In the genomic region with DNA sequence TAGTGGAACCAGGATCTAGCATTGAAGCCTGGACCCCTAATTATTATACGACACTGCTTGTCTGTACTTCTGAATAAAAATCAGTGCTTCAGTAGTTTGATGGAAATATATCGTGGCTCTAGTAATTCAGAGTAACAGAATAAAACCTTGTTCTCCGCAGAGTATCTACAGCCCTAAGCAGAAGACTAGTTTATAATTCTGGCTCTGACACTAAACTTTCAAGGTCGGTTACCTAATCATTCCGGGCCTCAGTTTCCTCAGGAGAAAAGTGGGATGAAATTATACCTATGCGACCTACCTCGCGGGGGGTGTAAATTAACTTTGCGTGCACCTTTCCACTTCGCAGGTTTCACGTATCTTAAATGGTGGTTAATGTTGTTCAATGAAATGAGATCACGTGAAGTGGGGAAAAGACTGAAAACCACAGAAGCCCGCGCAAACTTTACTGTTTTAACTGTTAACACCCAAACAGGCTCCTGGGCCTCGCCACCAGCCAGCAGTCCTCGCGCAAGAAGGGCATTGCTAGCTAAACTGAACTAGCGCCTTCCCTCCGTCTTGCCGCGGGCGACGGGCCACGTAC, we compare ENCODE assay signal across 8 cellular contexts.
DNase-seq lines count a peak whose midpoint lies in the region; ATAC-seq lines count a peak whose summit lies in the region.

No MANE protein-coding gene starts in this region.

- no peaks in the 10 kb centered on the region for H3K9me3 Mint-ChIP-seq in T-helper 2 cell treated with Interferon-gamma antibody and Interleukin-4, amounts not matched to agents 5 μg/mL and 100 μg/mL, for 36 hours
- no peaks in the 10 kb centered on the region for H3K9me3 Mint-ChIP-seq in stimulated activated effector memory CD8-positive, alpha-beta T cell treated with anti-CD3 and anti-CD28 coated beads, Interleukin-12 subunit alpha, Interleukin-12 subunit beta, amount 100 ng/mL, for 72 hours

- DNase-seq in NCI-H526 treated with DMSO at 0.1 percent for 48 hours (lab: John Stamatoyannopoulos, UW) (peak; percentile 65), NCI-H526 (lab: John Stamatoyannopoulos, UW) (no peak), germinal center (ENCODE audit: low spot score) (peak; percentile 3), UCSD-AML1 (lab: John Stamatoyannopoulos, UW; ENCODE audit: unreplicated experiment) (no peak), cortex of kidney (lab: John Stamatoyannopoulos, UW) (no peak)
- no peak for DNase-seq in T-helper 2 cell treated with Interferon-gamma antibody and Interleukin-4, amounts not matched to agents 5 μg/mL and 100 μg/mL, for 36 hours (ENCODE audit: low spot score)
- no peak for DNase-seq in stimulated activated effector memory CD8-positive, alpha-beta T cell treated with anti-CD3 and anti-CD28 coated beads, Interleukin-12 subunit alpha, Interleukin-12 subunit beta, amount 100 ng/mL, for 72 hours (ENCODE audit: low spot score in 2 of 2)

- peak overlapping the region; percentile 100 for H3K27ac Mint-ChIP-seq in T-helper 2 cell treated with Interferon-gamma antibody and Interleukin-4, amounts not matched to agents 5 μg/mL and 100 μg/mL, for 36 hours
- H3K27ac Mint-ChIP-seq in stimulated activated effector memory CD8-positive, alpha-beta T cell treated with anti-CD3 and anti-CD28 coated beads, Interleukin-12 subunit alpha, Interleukin-12 subunit beta, amount 100 ng/mL, for 72 hours: peak overlapping the region; percentile 100

- peaks cover 3% of the 10 kb centered on the region for H3K27me3 Mint-ChIP-seq in T-helper 2 cell treated with Interferon-gamma antibody and Interleukin-4, amounts not matched to agents 5 μg/mL and 100 μg/mL, for 36 hours (ENCODE audit: low read depth)

- H3K4me1 Mint-ChIP-seq in T-helper 2 cell treated with Interferon-gamma antibody and Interleukin-4, amounts not matched to agents 5 μg/mL and 100 μg/mL, for 36 hours (ENCODE audit: low read depth): peaks cover 32% of the 10 kb centered on the region
- H3K4me1 Mint-ChIP-seq in stimulated activated effector memory CD8-positive, alpha-beta T cell treated with anti-CD3 and anti-CD28 coated beads, Interleukin-12 subunit alpha, Interleukin-12 subunit beta, amount 100 ng/mL, for 72 hours: peaks cover 28% of the 10 kb centered on the region

- no peak for ATAC-seq in stimulated activated effector memory CD8-positive, alpha-beta T cell treated with anti-CD3 and anti-CD28 coated beads, Interleukin-12 subunit alpha, Interleukin-12 subunit beta, amount 100 ng/mL, for 72 hours
- no peak for ATAC-seq in HG03469 (IDR thresholded peaks at IDR 0.05; ENCODE audit: unreplicated experiment)

- peak overlapping the region; percentile 98 for H3K4me3 Mint-ChIP-seq in T-helper 2 cell treated with Interferon-gamma antibody and Interleukin-4, amounts not matched to agents 5 μg/mL and 100 μg/mL, for 36 hours
- peak overlapping the region; percentile 95 for H3K4me3 Mint-ChIP-seq in stimulated activated effector memory CD8-positive, alpha-beta T cell treated with anti-CD3 and anti-CD28 coated beads, Interleukin-12 subunit alpha, Interleukin-12 subunit beta, amount 100 ng/mL, for 72 hours

- peaks cover 51% of the 10 kb centered on the region for H3K36me3 Mint-ChIP-seq in T-helper 2 cell treated with Interferon-gamma antibody and Interleukin-4, amounts not matched to agents 5 μg/mL and 100 μg/mL, for 36 hours (ENCODE audit: low read depth)
- H3K36me3 Mint-ChIP-seq in stimulated activated effector memory CD8-positive, alpha-beta T cell treated with anti-CD3 and anti-CD28 coated beads, Interleukin-12 subunit alpha, Interleukin-12 subunit beta, amount 100 ng/mL, for 72 hours: peaks cover 75% of the 10 kb centered on the region

Comparison
In these comparisons a context has a peak if more than half of its experiments do, and no peak if none do; other contexts are left out.
1. DNase-seq: peak in NCI-H526 treated with DMSO at 0.1 percent for 48 hours (single experiment) and germinal center (single experiment); none in NCI-H526 (0 of 2), T-helper 2 cell treated with Interferon-gamma antibody and Interleukin-4, amounts not matched to agents 5 μg/mL and 100 μg/mL, for 36 hours (single experiment), stimulated activated effector memory CD8-positive, alpha-beta T cell treated with anti-CD3 and anti-CD28 coated beads, Interleukin-12 subunit alpha, Interleukin-12 subunit beta, amount 100 ng/mL, for 72 hours (0 of 2), UCSD-AML1 (single experiment) and cortex of kidney (single experiment).